1 cellular context compared by ENCODE assay signal in genomic region chr20:57207251-57207650, GRCh38.
A peak's percentile ranks its signal among the peaks of the same experiment; 100 is the strongest.
TF ChIP-seq lines count a peak whose summit lies in the region.

No MANE protein-coding gene starts in this region.

TF ChIP-seq in K562, 482 proteins besides CTCF, POLR2A, EP300 and RAD21 (continued from another document):
- TF ChIP-seq ZNF592 (IDR thresholded peaks at IDR 0.05): no peak
- TF ChIP-seq ZBTB11 (CRISPR knock-in tag; IDR thresholded peaks at IDR 0.05): peak in 1 of 3 experiments; percentile 52; a peak in 1 of 6 replicates
- peak; percentile 73 for TF ChIP-seq EWSR1 (IDR thresholded peaks at IDR 0.05; ENCODE audit: borderline replicate concordance, low read depth, partially characterized antibody)
- TF ChIP-seq ZNF57 (CRISPR knock-in tag; IDR thresholded peaks at IDR 0.05): no peak
